Comparison of ENCODE assay signal across 9 cellular contexts in the genomic region with DNA sequence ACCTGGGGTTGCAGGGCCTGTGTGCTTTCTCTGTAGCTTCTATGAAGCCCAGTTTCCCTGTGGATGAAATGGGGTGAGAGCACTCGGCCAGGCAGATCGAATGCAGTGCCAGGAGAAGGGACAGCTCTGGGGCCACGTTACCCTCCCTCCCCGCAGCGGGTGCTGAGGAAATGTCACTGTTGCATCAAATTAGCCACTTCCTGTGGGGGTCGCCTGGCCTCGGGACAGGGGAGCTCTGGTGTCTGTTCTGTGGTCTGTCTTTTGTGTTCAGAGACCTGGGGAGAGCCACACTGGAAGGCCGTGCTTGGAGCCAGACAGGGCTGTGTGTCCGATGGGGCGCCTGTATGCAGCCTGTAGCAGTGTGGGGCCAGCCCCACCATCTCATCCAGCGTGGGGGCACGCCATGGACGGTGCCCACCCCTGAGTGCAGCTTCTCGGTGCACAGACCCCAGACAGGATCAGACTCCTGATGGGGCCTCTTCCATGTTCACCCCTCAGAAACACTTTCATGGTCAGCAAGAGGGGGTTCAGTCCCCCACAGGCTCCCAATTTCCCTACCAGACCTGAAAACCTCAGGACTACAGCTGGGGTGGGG. TPM values are rescaled to one million over a fixed set of nuclear protein-coding genes. Genes with fewer than 3 reads are reported as not detected.
DNase-seq lines count a peak whose midpoint lies in the region; ATAC-seq, FAIRE-seq and TF ChIP-seq lines count a peak whose summit lies in the region.
"Had no signal": no experiment of that assay in that cellular context is flagged by ENCODE, and none has a peak within 500 bp of the region (broad histone marks: within the 10 kb centered on the region; RNA-seq: fewer than 3 reads in every experiment).

No MANE protein-coding gene starts in this region.

- no peaks in the 10 kb centered on the region for H3K27me3 ChIP-seq in CD8-positive, alpha-beta T cell (ENCODE audit: insufficient read depth, low read length)
- H3K27me3 ChIP-seq in small intestine (ENCODE audit: control insufficient read depth in 2 of 2, insufficient read depth in 2 of 2, low read length in 2 of 2): no peaks in the 10 kb centered on the region
- H3K27me3 ChIP-seq in colonic mucosa: no peaks in the 10 kb centered on the region

- no peaks in the 10 kb centered on the region for H3K9me3 ChIP-seq in CD8-positive, alpha-beta T cell (ENCODE audit: low read length)
- H3K9me3 ChIP-seq in small intestine (ENCODE audit: control insufficient read depth, low read depth): no peaks in the 10 kb centered on the region
- no peaks in the 10 kb centered on the region for H3K9me3 ChIP-seq in colonic mucosa

- H3K4me3 Mint-ChIP-seq in CD8-positive, alpha-beta T cell: peak overlapping the region; percentile 81
- no peak overlapping the region for H3K4me3 Mint-ChIP-seq in activated naive CD4-positive, alpha-beta T cell treated with anti-CD3 and anti-CD28 coated beads for 36 hours

- intact Hi-C loops in CD8-positive, alpha-beta T cell (cut with DNase I, micrococcal nuclease): loop anchor here in 1 of 2 experiments (1.0 to 5.0 kb wide), 2 partner anchors 14 to 317 kb away; partner anchors contain the start of gene TTYH3
- intact Hi-C loops in activated naive CD4-positive, alpha-beta T cell treated with anti-CD3 and anti-CD28 coated beads for 36 hours (cut with micrococcal nuclease): no loop called here
- intact Hi-C loops in colonic mucosa (cut with DNase I): no loop called here

- peaks cover 23% of the 10 kb centered on the region for H3K4me1 Mint-ChIP-seq in CD8-positive, alpha-beta T cell (ENCODE audit: low read depth)
- peaks cover 13% of the 10 kb centered on the region for H3K4me1 Mint-ChIP-seq in activated naive CD4-positive, alpha-beta T cell treated with anti-CD3 and anti-CD28 coated beads for 36 hours (ENCODE audit: low read depth)

- no peaks in the 10 kb centered on the region for H3K36me3 ChIP-seq in CD8-positive, alpha-beta T cell (ENCODE audit: insufficient read depth, low read length)
- H3K36me3 ChIP-seq in small intestine (ENCODE audit: control insufficient read depth in 2 of 2, insufficient read depth in 2 of 2, low read length in 2 of 2) (peaks cover 2 to 7% of the 10 kb centered on the region in 2 donors), colonic mucosa (no peaks in the 10 kb centered on the region)

- no peak overlapping the region for H3K9ac ChIP-seq in colonic mucosa (ENCODE audit: low read depth in 2 of 2, low read length in 2 of 2)

- 55 to 82% (median 56%) methylated on average over 14 of the region's 14 CpGs for WGBS in small intestine, 3 donors

- no peak overlapping the region for H3K27ac ChIP-seq in CD8-positive, alpha-beta T cell (ENCODE audit: low read depth, low read length)
- H3K27ac ChIP-seq in small intestine (ENCODE audit: low read depth in 1 of 2, low read length in 1 of 2): no peak overlapping the region
- no peak overlapping the region for H3K27ac ChIP-seq in colonic mucosa

- POLR2A ChIA-PET in CD8-positive, alpha-beta T cell (lab: Charles Lee): interaction anchor here (0.9 kb wide), 1 partner anchor 14 kb away, joined by 3 read pairs; the partner anchor contains the start of gene TTYH3

- peak in 6 of 7 experiments; percentile 33 to 77 (median 44) for DNase-seq in CD8-positive, alpha-beta T cell
- DNase-seq in Kasumi-1 (lab: John Stamatoyannopoulos, UW): peak; percentile 41 to 51
- DNase-seq in activated naive CD4-positive, alpha-beta T cell treated with anti-CD3 and anti-CD28 coated beads for 36 hours: peak; percentile 45
- peak; percentile 48 for DNase-seq in small intestine
- DNase-seq in colonic mucosa: no peak
- DNase-seq in HuH-7 (ENCODE audit: low spot score): no peak
- no peak for DNase-seq in HTR-8/SVneo (ENCODE audit: insufficient read length, low spot score)

- H3K27ac Mint-ChIP-seq in CD8-positive, alpha-beta T cell: peak overlapping the region; percentile 72
- peak overlapping the region; percentile 30 for H3K27ac Mint-ChIP-seq in activated naive CD4-positive, alpha-beta T cell treated with anti-CD3 and anti-CD28 coated beads for 36 hours

- no peak for TF ChIP-seq CTCF in CD8-positive, alpha-beta T cell (IDR thresholded peaks at IDR 0.05)
- no peak for TF ChIP-seq CTCF in colonic mucosa (IDR thresholded peaks at IDR 0.05)

- H3K4me1 ChIP-seq in CD8-positive, alpha-beta T cell (ENCODE audit: insufficient read depth, low read length): peaks cover 27% of the 10 kb centered on the region
- H3K4me1 ChIP-seq in small intestine (ENCODE audit: control insufficient read depth in 2 of 2, insufficient read depth in 1 of 2, low read depth in 1 of 2, low read length in 1 of 2): peaks cover 0 to 2% of the 10 kb centered on the region in 2 donors
- no peaks in the 10 kb centered on the region for H3K4me1 ChIP-seq in colonic mucosa

- H3K36me3 Mint-ChIP-seq in CD8-positive, alpha-beta T cell: no peaks in the 10 kb centered on the region
- H3K36me3 Mint-ChIP-seq in activated naive CD4-positive, alpha-beta T cell treated with anti-CD3 and anti-CD28 coated beads for 36 hours (ENCODE audit: low read depth): no peaks in the 10 kb centered on the region

- FAIRE-seq in small intestine (lab: Jason Lieb, UNC) (no peak), HTR-8/SVneo (lab: Jason Lieb, UNC) (no peak)
- FAIRE-seq: endometrium had no signal

- ATAC-seq in CD8-positive, alpha-beta T cell: peak; percentile 64
- ATAC-seq in GM19463 (IDR thresholded peaks at IDR 0.05; ENCODE audit: unreplicated experiment): peak; percentile 54

- CTCF ChIA-PET in CD8-positive, alpha-beta T cell (lab: Charles Lee): interaction anchor here (1.1 to 1.9 kb wide), 2 partner anchors 20 to 68 kb away, joined by 3 to 4 read pairs; no protein-coding TSS in a partner anchor
- CTCF ChIA-PET in activated naive CD4-positive, alpha-beta T cell treated with anti-CD3 and anti-CD28 coated beads for 36 hours (lab: Charles Lee): interaction anchor here (1.5 kb wide), 1 partner anchor 64 kb away, joined by 3 read pairs; no protein-coding TSS in a partner anchor

- peak overlapping the region; percentile 40 for H3K4me3 ChIP-seq in CD8-positive, alpha-beta T cell (ENCODE audit: low read depth, low read length)
- H3K4me3 ChIP-seq in small intestine (ENCODE audit: low read depth in 1 of 2, low read length in 2 of 2) (no peak overlapping the region), colonic mucosa (no peak overlapping the region)

- no peaks in the 10 kb centered on the region for H3K27me3 Mint-ChIP-seq in CD8-positive, alpha-beta T cell (ENCODE audit: low read depth)
- H3K27me3 Mint-ChIP-seq in activated naive CD4-positive, alpha-beta T cell treated with anti-CD3 and anti-CD28 coated beads for 36 hours (ENCODE audit: low read depth): no peaks in the 10 kb centered on the region

- no peaks in the 10 kb centered on the region for H3K9me3 Mint-ChIP-seq in CD8-positive, alpha-beta T cell
- no peaks in the 10 kb centered on the region for H3K9me3 Mint-ChIP-seq in activated naive CD4-positive, alpha-beta T cell treated with anti-CD3 and anti-CD28 coated beads for 36 hours

RNA-seq across cellular contexts. Expression of gene TTYH3, which starts 13.6 kb away (rescaled TPM):
- total RNA-seq in CD8-positive, alpha-beta T cell: 10 to 100 TPM in 1 of 2 experiments, 1 to 10 TPM in 1; 8.4 to 10.1 TPM
- total RNA-seq in activated naive CD4-positive, alpha-beta T cell treated with anti-CD3 and anti-CD28 coated beads for 36 hours: 10 to 100 TPM; 20.7 to 22.6 TPM
- polyA plus RNA-seq in small intestine: 10 to 100 TPM in 1 of 3 donors, 1 to 10 TPM in 2; 6.9 to 32.0 (median 9.2) TPM
- total RNA-seq in colonic mucosa: 10 to 100 TPM; 50.0 to 59.5 TPM

RNA-seq across cellular contexts. Expression of gene AMZ1, which starts 42.6 kb away (rescaled TPM):
- under 1 TPM; 0.47 to 0.54 TPM for total RNA-seq in CD8-positive, alpha-beta T cell
- under 1 TPM; 0.36 to 0.47 TPM for total RNA-seq in activated naive CD4-positive, alpha-beta T cell treated with anti-CD3 and anti-CD28 coated beads for 36 hours
- polyA plus RNA-seq in small intestine: under 1 TPM in 1 of 3 donors, not detected in 2; 0.07 TPM
- total RNA-seq in colonic mucosa: under 1 TPM in 1 of 2 donors, not detected in 1; 0.08 TPM

Comparison
In these comparisons a context has a peak if more than half of its experiments do, and no peak if none do; other contexts are left out.
1. DNase-seq: peak in CD8-positive, alpha-beta T cell (6 of 7), Kasumi-1 (2 of 2), activated naive CD4-positive, alpha-beta T cell treated with anti-CD3 and anti-CD28 coated beads for 36 hours (single experiment) and small intestine (single experiment); none in colonic mucosa (single experiment), HuH-7 (single experiment) and HTR-8/SVneo (single experiment).